13 cellular contexts compared by ENCODE assay signal in the genomic region with DNA sequence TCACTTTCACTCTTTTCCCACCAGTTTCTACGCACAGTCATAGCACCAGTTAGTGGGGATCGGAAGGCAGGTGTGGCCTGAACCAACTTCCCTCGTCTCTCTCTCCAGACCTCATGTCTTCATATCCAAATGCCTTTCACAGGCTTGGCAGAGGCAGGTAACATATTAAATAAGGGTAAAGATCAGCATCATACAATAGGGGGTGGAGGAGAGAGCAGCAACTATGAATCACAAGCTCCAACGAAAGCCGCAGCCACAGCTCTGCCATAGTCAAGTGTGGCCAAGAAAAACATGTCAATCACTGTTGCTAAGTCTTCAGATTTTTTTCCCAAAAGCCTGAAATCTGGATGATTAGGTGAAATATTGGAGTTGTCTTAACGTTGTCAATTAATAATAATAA. TPM values are rescaled to one million over a fixed set of nuclear protein-coding genes. Genes with fewer than 3 reads are reported as not detected.
A peak's percentile ranks its signal among the peaks of the same experiment; 100 is the strongest.
DNase-seq lines count a peak whose midpoint lies in the region; ATAC-seq and TF ChIP-seq lines count a peak whose summit lies in the region.
"Had no signal": no experiment of that assay in that cellular context is flagged by ENCODE, and none has a peak within 500 bp of the region (broad histone marks: within the 10 kb centered on the region; RNA-seq: fewer than 3 reads in every experiment).

No MANE protein-coding gene starts in this region.

- no peaks in the 10 kb centered on the region for H3K4me1 Mint-ChIP-seq in GM23338
- H3K4me1 Mint-ChIP-seq in CD8-positive, alpha-beta memory T cell: peaks cover 0 to 5% (median 3%) of the 10 kb centered on the region in 3 donors
- H3K4me1 Mint-ChIP-seq: neural progenitor cell; stimulated activated effector memory CD8-positive, alpha-beta T cell treated with anti-CD3 and anti-CD28 coated beads, Interleukin-12 subunit alpha, Interleukin-12 subunit beta, amount 100 ng/mL, for 72 hours had no signal

- H3K79me2 ChIP-seq in GM23338 (replicated peaks; ENCODE audit: insufficient read depth) (0 out of 2 replicates have a peak, but pooled peaks cover 12% of the 10 kb centered on the region), fibroblast of lung (ENCODE audit: control insufficient read depth, insufficient read depth, low read length) (no peaks in the 10 kb centered on the region)

- H3K27me3 ChIP-seq in GM23338 (ENCODE audit: insufficient read depth): no peaks in the 10 kb centered on the region
- H3K27me3 ChIP-seq in RWPE2 (ENCODE audit: insufficient read depth, poor library complexity, severe bottlenecking): no peaks in the 10 kb centered on the region
- H3K27me3 ChIP-seq in fibroblast of lung (ENCODE audit: control insufficient read depth, insufficient read depth, low read length): no peaks in the 10 kb centered on the region
- no peaks in the 10 kb centered on the region for H3K27me3 ChIP-seq in CD8-positive, alpha-beta memory T cell (ENCODE audit: insufficient read depth, low read length, poor library complexity, severe bottlenecking)
- H3K27me3 ChIP-seq: neural progenitor cell had no signal

- H3K9me3 Mint-ChIP-seq in GM23338: no peaks in the 10 kb centered on the region
- peaks cover 0 to 3% (median 0%) of the 10 kb centered on the region in 5 donors for H3K9me3 Mint-ChIP-seq in CD8-positive, alpha-beta memory T cell

- CTCF ChIA-PET in CD8-positive, alpha-beta memory T cell (lab: Charles Lee): interaction anchor here (2.0 to 5.8 kb wide), 3 partner anchors 35 to 827 kb away, joined by 4 to 31 read pairs (median 29); no protein-coding TSS in a partner anchor

- H3K4me3 ChIP-seq in GM23338 (no peak overlapping the region), RWPE2 (ENCODE audit: severe bottlenecking) (no peak overlapping the region), fibroblast of lung (replicated peaks in 1 of 4; ENCODE audit: control extremely low read depth in 1 of 4, insufficient read depth in 1 of 4, low read depth in 3 of 4, low read length in 4 of 4) (no peak overlapping the region)
- no peak overlapping the region for H3K4me3 ChIP-seq in CD8-positive, alpha-beta memory T cell (ENCODE audit: low read length)
- H3K4me3 ChIP-seq: neural progenitor cell had no signal

- H4K20me1 ChIP-seq in GM23338 (replicated peaks; ENCODE audit: insufficient read depth) (no peaks in the 10 kb centered on the region; the same call in 1 of the 2 replicates), fibroblast of lung (ENCODE audit: control insufficient read depth, extremely low read depth, insufficient read depth, low read length) (no peaks in the 10 kb centered on the region)

- peaks cover 4% of the 10 kb centered on the region for H3K27me3 Mint-ChIP-seq in GM23338 (ENCODE audit: insufficient read depth, low read depth, poor library complexity)
- peaks cover 0 to 2% of the 10 kb centered on the region in 2 donors for H3K27me3 Mint-ChIP-seq in CD8-positive, alpha-beta memory T cell

- H3F3A ChIP-seq in GM23338 (replicated peaks; ENCODE audit: low read depth): no peaks in the 10 kb centered on the region

- TF ChIP-seq CTCF in GM23338 (conservative IDR thresholded peaks at IDR 0.05; ENCODE audit: low read depth in 2 of 2) (no peak), RWPE2 (IDR thresholded peaks at IDR 0.05; ENCODE audit: poor library complexity, severe bottlenecking) (no peak), fibroblast of lung (conservative IDR thresholded peaks at IDR 0.05 in 1 of 2, IDR thresholded peaks at IDR 0.05 in 1 of 2; ENCODE audit: low read depth in 1 of 2, low read length in 2 of 2) (no peak)

- no peak overlapping the region for H3K9ac ChIP-seq in fibroblast of lung (ENCODE audit: insufficient read depth, low read length)
- H3K9ac ChIP-seq: neural progenitor cell had no signal

- POLR2A ChIA-PET in CD8-positive, alpha-beta memory T cell (lab: Charles Lee): no interaction called here

- ATAC-seq in GM23338 (no peak), RWPE2 (ENCODE audit: low read depth) (peak; percentile 93)

- DNase-seq in GM23338 (ENCODE audit: low spot score) (no peak), RWPE2 (ENCODE audit: low spot score) (peak; percentile 79), fibroblast of lung (ENCODE audit: low read depth in 2 of 2) (peak; percentile 70 to 88), pulmonary artery endothelial cell (ENCODE audit: low read depth, low spot score) (peak; percentile 33), activated T-cell treated with anti-CD3 and anti-CD28 coated beads for 4 hours (no peak), NK-92 (lab: John Stamatoyannopoulos, UW; ENCODE audit: unreplicated experiment) (no peak), HCEC 1CT (no peak)
- DNase-seq in CD8-positive, alpha-beta memory T cell: no peak
- DNase-seq: central memory CD4-positive, alpha-beta T cell had no signal

- no peak overlapping the region for H3K4me2 ChIP-seq in GM23338
- no peak overlapping the region for H3K4me2 ChIP-seq in fibroblast of lung (ENCODE audit: extremely low read depth, insufficient read depth, low read length)
- H3K4me2 ChIP-seq: neural progenitor cell had no signal

- H2AFZ ChIP-seq in GM23338 (no peak overlapping the region), fibroblast of lung (ENCODE audit: low read length) (no peak overlapping the region)
- H2AFZ ChIP-seq: neural progenitor cell had no signal

- H3K4me3 Mint-ChIP-seq in GM23338: no peak overlapping the region
- H3K4me3 Mint-ChIP-seq in CD8-positive, alpha-beta memory T cell: no peak overlapping the region
- H3K4me3 Mint-ChIP-seq: CD14-positive monocyte; neural progenitor cell; stimulated activated effector memory CD8-positive, alpha-beta T cell treated with anti-CD3 and anti-CD28 coated beads, Interleukin-12 subunit alpha, Interleukin-12 subunit beta, amount 100 ng/mL, for 72 hours had no signal

- no peaks in the 10 kb centered on the region for H3K9me3 ChIP-seq in RWPE2 (ENCODE audit: severe bottlenecking)
- no peaks in the 10 kb centered on the region for H3K9me3 ChIP-seq in fibroblast of lung (ENCODE audit: control insufficient read depth, insufficient read depth, low read depth, low read length)
- no peaks in the 10 kb centered on the region for H3K9me3 ChIP-seq in CD8-positive, alpha-beta memory T cell (ENCODE audit: low read length)

- H3K36me3 ChIP-seq in GM23338 (ENCODE audit: insufficient read depth): no peaks in the 10 kb centered on the region; the same call in 1 of the 2 replicates
- peaks cover 13% of the 10 kb centered on the region; the same call in 1 of the 2 replicates for H3K36me3 ChIP-seq in RWPE2 (ENCODE audit: low read depth)
- H3K36me3 ChIP-seq in fibroblast of lung (ENCODE audit: control insufficient read depth, insufficient read depth, low read length): no peaks in the 10 kb centered on the region
- no peaks in the 10 kb centered on the region for H3K36me3 ChIP-seq in CD8-positive, alpha-beta memory T cell (ENCODE audit: insufficient read depth, low read length)
- H3K36me3 ChIP-seq: neural progenitor cell had no signal

- peaks cover 4% of the 10 kb centered on the region; the same call in 1 of the 3 replicates for H3K36me3 Mint-ChIP-seq in GM23338 (ENCODE audit: low read depth)
- H3K36me3 Mint-ChIP-seq in CD8-positive, alpha-beta memory T cell: peaks cover 0 to 2% (median 0%) of the 10 kb centered on the region in 3 donors
- H3K36me3 Mint-ChIP-seq: neural progenitor cell; stimulated activated effector memory CD8-positive, alpha-beta T cell treated with anti-CD3 and anti-CD28 coated beads, Interleukin-12 subunit alpha, Interleukin-12 subunit beta, amount 100 ng/mL, for 72 hours had no signal

- peak overlapping the region; percentile 13; the same call in 1 of the 2 replicates for H3K27ac Mint-ChIP-seq in GM23338
- H3K27ac Mint-ChIP-seq in CD8-positive, alpha-beta memory T cell: peak overlapping the region in 2 of 8 donors; percentile 35 to 64
- H3K27ac Mint-ChIP-seq: activated T-helper 2 cell treated with anti-CD3 and anti-CD28 coated beads, Interferon-gamma antibody, Interleukin-2, Interleukin-4, amounts not matched to agents 10 μg/mL and 5 μg/mL and 100 μg/mL, durations not matched to agents 14 hours and 24 hours and 36 hours; neural progenitor cell; stimulated activated effector memory CD8-positive, alpha-beta T cell treated with anti-CD3 and anti-CD28 coated beads, Interleukin-12 subunit alpha, Interleukin-12 subunit beta, amount 100 ng/mL, for 72 hours had no signal

- no peaks in the 10 kb centered on the region for H3K9me2 ChIP-seq in GM23338 (ENCODE audit: insufficient read depth)

- no peak overlapping the region for H3K27ac ChIP-seq in GM23338 (ENCODE audit: low read depth)
- H3K27ac ChIP-seq in RWPE2 (ENCODE audit: poor library complexity, severe bottlenecking): peak overlapping the region; percentile 94
- no peak overlapping the region for H3K27ac ChIP-seq in fibroblast of lung (ENCODE audit: insufficient read depth, low read length)
- no peak overlapping the region for H3K27ac ChIP-seq in CD8-positive, alpha-beta memory T cell (ENCODE audit: low read depth, low read length)
- H3K27ac ChIP-seq: neural progenitor cell had no signal

- H3K4me1 ChIP-seq in GM23338 (ENCODE audit: insufficient read depth): no peaks in the 10 kb centered on the region
- H3K4me1 ChIP-seq in RWPE2 (ENCODE audit: insufficient read depth, poor library complexity, severe bottlenecking): peaks cover 46% of the 10 kb centered on the region
- peaks cover 5% of the 10 kb centered on the region for H3K4me1 ChIP-seq in fibroblast of lung (ENCODE audit: control insufficient read depth, extremely low read depth, insufficient read depth, low read length)
- H3K4me1 ChIP-seq in CD8-positive, alpha-beta memory T cell (ENCODE audit: insufficient read depth, low read length): no peaks in the 10 kb centered on the region
- H3K4me1 ChIP-seq: neural progenitor cell had no signal

TF ChIP-seq in GM23338, 12 proteins besides CTCF, POLR2A, EP300 and RAD21 (continues in another document):
- TF ChIP-seq NANOG (IDR thresholded peaks at IDR 0.05; ENCODE audit: borderline replicate concordance): no peak

RNA-seq across cellular contexts. Expression of gene AP1S3, which starts 40.3 kb away (rescaled TPM):
- total RNA-seq in GM23338 (2014; rRNA removed; shearing (Covaris generic)): 25.5 and 26.2 TPM in 2 replicates
- polyA plus RNA-seq in GM23338 (2016; fragmentation: Nextera tagmentation; extraction: Ambion mirVana): 7.3 and 8.8 TPM in 2 replicates
- total RNA-seq in fibroblast of lung: 3.3 TPM in 2 replicates
- 2.9 and 6.3 TPM in 2 replicates for polyA plus RNA-seq in fibroblast of lung
- 3.1 and 4.8 TPM in 2 replicates for polyA plus RNA-seq in fibroblast of lung (2012)
- 0.48 TPM in 1 of 2 replicates, not detected in the other for polyA minus RNA-seq in fibroblast of lung (ENCODE audit: low replicate concordance)
- 3.4 and 7.2 TPM in 2 replicates for total RNA-seq in pulmonary artery endothelial cell
- total RNA-seq in CD8-positive, alpha-beta memory T cell: 10 to 100 TPM; 15.4 to 16.9 TPM
- 3.9 TPM for polyA plus RNA-seq in CD8-positive, alpha-beta memory T cell

Comparison
In these comparisons a context has a peak if more than half of its experiments do, and no peak if none do; other contexts are left out.
1. DNase-seq: peak in RWPE2 (single experiment), fibroblast of lung (2 of 2) and pulmonary artery endothelial cell (single experiment); none in GM23338 (single experiment), CD8-positive, alpha-beta memory T cell (0 of 5), activated T-cell treated with anti-CD3 and anti-CD28 coated beads for 4 hours (single experiment), NK-92 (single experiment) and HCEC 1CT (single experiment).